Comparison of ENCODE assay signal across 1 cellular context in the genomic region with DNA sequence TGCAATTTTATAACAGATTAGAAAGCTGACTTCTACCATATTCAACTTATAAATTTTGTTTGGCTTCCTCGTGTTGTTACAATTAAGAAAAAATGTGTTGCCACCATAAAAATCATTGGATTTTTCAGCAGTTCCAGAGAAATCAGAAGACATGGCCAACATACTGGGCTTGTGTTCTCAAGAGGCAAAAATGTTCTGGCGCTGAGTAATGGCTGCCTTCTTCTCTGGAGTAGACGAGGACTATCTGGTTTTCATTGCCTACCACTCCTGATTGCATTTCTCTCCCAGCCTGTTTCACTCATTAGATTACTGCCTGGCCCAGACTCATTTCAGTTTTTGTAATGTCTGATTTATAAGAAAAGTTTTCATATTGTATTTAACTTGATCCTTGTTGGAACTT.
TF ChIP-seq lines count a peak whose summit lies in the region.

No MANE protein-coding gene starts in this region.

TF ChIP-seq in IMR-90, 13 proteins besides CTCF, POLR2A, EP300 and RAD21 (continued from another document):
- TF ChIP-seq RFX5 (IDR thresholded peaks at IDR 0.05; ENCODE audit: low read depth, low read length) (no peak), NFE2L2 (IDR thresholded peaks at IDR 0.05; ENCODE audit: low read depth, low read length) (no peak), MAZ (IDR thresholded peaks at IDR 0.05; ENCODE audit: borderline replicate concordance, low read depth, low read length) (no peak), SMC3 (IDR thresholded peaks at IDR 0.05; ENCODE audit: low read depth, low read length) (no peak), FOS (IDR thresholded peaks at IDR 0.05; ENCODE audit: low read depth, low read length) (no peak), CHD1 (IDR thresholded peaks at IDR 0.05; ENCODE audit: low read depth, low read length) (no peak), CEBPB (IDR thresholded peaks at IDR 0.05; ENCODE audit: low read depth, low read length) (no peak), USF2 (IDR thresholded peaks at IDR 0.05; ENCODE audit: low read depth, low read length) (no peak), MAFK (IDR thresholded peaks at IDR 0.05; ENCODE audit: low read depth, low read length) (no peak), ELK1 (IDR thresholded peaks at IDR 0.05; ENCODE audit: borderline replicate concordance, low read depth, low read length) (no peak), RCOR1 (IDR thresholded peaks at IDR 0.05; ENCODE audit: insufficient replicate concordance, low read length) (no peak), BHLHE40 (IDR thresholded peaks at IDR 0.05; ENCODE audit: low read depth, low read length) (no peak)
